Comparison of ENCODE assay signal across 15 cellular contexts in genomic region chr7:101373812-101374612, GRCh38. TPM values are rescaled to one million over a fixed set of nuclear protein-coding genes. Genes with fewer than 3 reads are reported as not detected.
DNase-seq lines count a peak whose midpoint lies in the region; ATAC-seq and TF ChIP-seq lines count a peak whose summit lies in the region.
"Had no signal": no experiment of that assay in that cellular context is flagged by ENCODE, and none has a peak within 500 bp of the region (broad histone marks: within the 10 kb centered on the region; RNA-seq: fewer than 3 reads in every experiment).

No MANE protein-coding gene starts in this region.

- H3K27me3 ChIP-seq in prostate gland (replicated peaks; ENCODE audit: insufficient read depth) = no peaks in the 10 kb centered on the region
- H3K27me3 ChIP-seq: body of pancreas had no signal

- DNase-seq in DMS 273 (lab: John Stamatoyannopoulos, UW; ENCODE audit: unreplicated experiment) (peak; percentile 59), DMS 273 treated with DMSO at 0.1 percent for 48 hours (lab: John Stamatoyannopoulos, UW) (no peak), foreskin melanocyte (peak; percentile 88), pulmonary artery endothelial cell (ENCODE audit: low read depth, low spot score) (peak; percentile 4), RPMI8226 (no peak), prostate gland (ENCODE audit: low spot score) (no peak)
- DNase-seq: activated naive CD4-positive, alpha-beta T cell; effector CD8-positive, alpha-beta T cell; mucosa of descending colon; NCI-H2107 had no signal

- intact Hi-C loops in prostate gland (cut with DNase I) = no loop called here

- no peaks in the 10 kb centered on the region for H3K36me3 ChIP-seq in prostate gland

- no peaks in the 10 kb centered on the region for H3K9me3 ChIP-seq in prostate gland
- H3K9me3 ChIP-seq: body of pancreas, mucosa of descending colon had no signal

- no peak overlapping the region for H3K4me3 ChIP-seq in prostate gland
- H3K4me3 ChIP-seq: body of pancreas, mucosa of descending colon had no signal

- H3K27ac ChIP-seq in prostate gland = no peak overlapping the region
- H3K27ac ChIP-seq: 22Rv1, body of pancreas had no signal

- ATAC-seq in GM18505 (IDR thresholded peaks at IDR 0.05; ENCODE audit: unreplicated experiment) = no peak
- ATAC-seq: body of pancreas, mucosa of descending colon had no signal

- TF ChIP-seq CTCF in prostate gland (IDR thresholded peaks at IDR 0.05) = no peak

- TF ChIP-seq POLR2A in prostate gland (IDR thresholded peaks at IDR 0.05) (no peak), GM18505 (IDR thresholded peaks at IDR 0.05; ENCODE audit: borderline replicate concordance, extremely low read depth, insufficient read depth, insufficient read length) (no peak)

- WGBS in prostate gland = 37% methylated on average over 19 of the region's 19 CpGs

- H3K4me1 ChIP-seq in prostate gland (replicated peaks) = no peaks in the 10 kb centered on the region
- H3K4me1 ChIP-seq: body of pancreas had no signal

TF ChIP-seq in PFSK-1, 5 proteins besides CTCF, POLR2A, EP300 and RAD21:
- TF ChIP-seq SIN3A (IDR thresholded peaks at IDR 0.05; ENCODE audit: borderline replicate concordance, insufficient read depth, low read length) = peak; percentile 44; the same call in 1 of the 2 replicates
- TF ChIP-seq TAF1 (IDR thresholded peaks at IDR 0.05; ENCODE audit: borderline replicate concordance, insufficient read depth, low read length) = no peak

RNA-seq across cellular contexts. Expression of gene COL26A1, which starts 11.3 kb away (rescaled TPM):
- 4.3 TPM for polyA plus RNA-seq in PFSK-1 (2012; ENCODE audit: insufficient read length, low read depth)
- total RNA-seq in pulmonary artery endothelial cell (not detected in 2 replicates), prostate gland (10 to 100 TPM in 1 of 2 donors, 1 to 10 TPM in 1; 3.8 to 10.3 TPM)
- total RNA-seq: activated CD8-positive, alpha-beta memory T cell treated with anti-CD3 and anti-CD28 coated beads for 36 hours; mucosa of descending colon had no signal

RNA-seq across cellular contexts. Expression of gene IFT22, which starts 52.4 kb away (rescaled TPM):
- 13.7 TPM for polyA plus RNA-seq in PFSK-1 (2012; ENCODE audit: insufficient read length, low read depth)
- total RNA-seq in pulmonary artery endothelial cell (21.9 and 24.2 TPM in 2 replicates), prostate gland (10 to 100 TPM; 24.7 to 37.7 TPM)

Comparison
In these comparisons a context has a peak if more than half of its experiments do, and no peak if none do; other contexts are left out.
1. DNase-seq: peak in DMS 273 (single experiment), foreskin melanocyte (single experiment) and pulmonary artery endothelial cell (single experiment); none in DMS 273 treated with DMSO at 0.1 percent for 48 hours (single experiment), RPMI8226 (single experiment) and prostate gland (single experiment).